16 cellular contexts compared by ENCODE assay signal in genomic region chr17:2484876-2485275, GRCh38. TPM values are rescaled to one million over a fixed set of nuclear protein-coding genes. Genes with fewer than 3 reads are reported as not detected.
A peak's percentile ranks its signal among the peaks of the same experiment; 100 is the strongest.
DNase-seq lines count a peak whose midpoint lies in the region; ATAC-seq and TF ChIP-seq lines count a peak whose summit lies in the region.
"Had no signal": no experiment of that assay in that cellular context is flagged by ENCODE, and none has a peak within 500 bp of the region (broad histone marks: within the 10 kb centered on the region; RNA-seq: fewer than 3 reads in every experiment).

No MANE protein-coding gene starts in this region.

- H3K4me3 ChIP-seq in endodermal cell (ENCODE audit: low read length): no peak overlapping the region
- H3K4me3 ChIP-seq in suprapubic skin: peak overlapping the region; percentile 15
- H3K4me3 ChIP-seq in SJCRH30: no peak overlapping the region
- H3K4me3 ChIP-seq: tibial artery had no signal

- no peak for ATAC-seq in GM18909 (IDR thresholded peaks at IDR 0.05; ENCODE audit: poor library complexity, unreplicated experiment)
- ATAC-seq in GM19351 (IDR thresholded peaks at IDR 0.05; ENCODE audit: unreplicated experiment): no peak
- ATAC-seq: natural killer cell had no signal

- TF ChIP-seq CTCF in endodermal cell (conservative IDR thresholded peaks at IDR 0.05) (no peak), suprapubic skin (IDR thresholded peaks at IDR 0.05) (no peak)

- 85 to 92% methylated on average over 6 to 8 of the region's 8 CpGs for WGBS in endodermal cell (ENCODE audit: insufficient coverage in 1 of 2, insufficient read length in 1 of 2), 2 experiments
- 39% methylated on average over 8 of the region's 8 CpGs for WGBS in suprapubic skin

- H3K27ac ChIP-seq in endodermal cell (ENCODE audit: low read depth, low read length) (no peak overlapping the region), suprapubic skin (peak overlapping the region; percentile 57), SJCRH30 (no peak overlapping the region)
- H3K27ac ChIP-seq: 22Rv1, tibial artery had no signal

- H3K9me3 Mint-ChIP-seq in endodermal cell: no peaks in the 10 kb centered on the region
- H3K9me3 Mint-ChIP-seq: natural killer cell had no signal

- no peaks in the 10 kb centered on the region for H3K9me3 ChIP-seq in endodermal cell (ENCODE audit: control insufficient read depth, low read length)
- no peaks in the 10 kb centered on the region for H3K9me3 ChIP-seq in suprapubic skin
- no peaks in the 10 kb centered on the region for H3K9me3 ChIP-seq in SJCRH30 (replicated peaks)
- H3K9me3 ChIP-seq: tibial artery had no signal

- peaks cover 38% of the 10 kb centered on the region for H3K4me1 Mint-ChIP-seq in endodermal cell

- H3K27me3 Mint-ChIP-seq in endodermal cell (ENCODE audit: insufficient read depth): no peaks in the 10 kb centered on the region

- H3K36me3 Mint-ChIP-seq in endodermal cell (ENCODE audit: low read depth): peaks cover 5% of the 10 kb centered on the region
- H3K36me3 Mint-ChIP-seq: natural killer cell had no signal

- H3K4me3 Mint-ChIP-seq in endodermal cell: no peak overlapping the region
- H3K4me3 Mint-ChIP-seq: natural killer cell had no signal

- TF ChIP-seq EP300 in suprapubic skin (IDR thresholded peaks at IDR 0.05): no peak

- H3K27ac Mint-ChIP-seq in endodermal cell: no peak overlapping the region
- H3K27ac Mint-ChIP-seq: natural killer cell had no signal

- DNase-seq in NCI-H2081 (lab: John Stamatoyannopoulos, UW) (peak; percentile 37 to 76), NCI-H2081 treated with DMSO at 0.1 percent for 48 hours (lab: John Stamatoyannopoulos, UW) (no peak), NCI-H460 (ENCODE audit: extremely low read depth, low read depth) (peak; percentile 27), endodermal cell (peak; percentile 87), suprapubic skin (ENCODE audit: low spot score in 2 of 2) (no peak), SJCRH30 (no peak)
- DNase-seq: activated CD4-positive, alpha-beta T cell treated with anti-CD3 and anti-CD28 coated beads, Interleukin-2, amount 50 U/mL, for 48 hours; activated naive CD4-positive, alpha-beta T cell treated with Interleukin-2 at 50 U/mL for 16 hours; cerebellar nuclear complex; kidney; natural killer cell; T-helper 1 cell; tibial artery had no signal

- no peak for TF ChIP-seq POLR2A in suprapubic skin (IDR thresholded peaks at IDR 0.05)

- H3K4me1 ChIP-seq in endodermal cell (ENCODE audit: control insufficient read depth, insufficient read depth, low read length): no peaks in the 10 kb centered on the region
- peaks cover 24% of the 10 kb centered on the region for H3K4me1 ChIP-seq in suprapubic skin
- no peaks in the 10 kb centered on the region for H3K4me1 ChIP-seq in SJCRH30

- no peak overlapping the region for H3K9ac ChIP-seq in endodermal cell (ENCODE audit: extremely low read depth, low read length, poor library complexity, severe bottlenecking)

- no peaks in the 10 kb centered on the region for H3K27me3 ChIP-seq in endodermal cell (ENCODE audit: control insufficient read depth, insufficient read depth, low read length, poor library complexity, severe bottlenecking)
- H3K27me3 ChIP-seq in suprapubic skin: no peaks in the 10 kb centered on the region
- no peaks in the 10 kb centered on the region for H3K27me3 ChIP-seq in SJCRH30
- H3K27me3 ChIP-seq: tibial artery had no signal

- peaks cover 9% of the 10 kb centered on the region for H3K36me3 ChIP-seq in endodermal cell (ENCODE audit: control insufficient read depth, insufficient read depth, low read length)
- no peaks in the 10 kb centered on the region for H3K36me3 ChIP-seq in suprapubic skin
- no peaks in the 10 kb centered on the region for H3K36me3 ChIP-seq in SJCRH30
- H3K36me3 ChIP-seq: tibial artery had no signal

RNA-seq across cellular contexts. Expression of gene METTL16, which starts 26.8 kb away (rescaled TPM):
- 30.3 and 33.2 TPM in 2 replicates for total RNA-seq in NCI-H460 (2014; rRNA removed; shearing (Covaris generic))
- 11.7 and 12.9 TPM in 2 replicates for polyA plus RNA-seq in NCI-H460 (2014; cell fraction: nucleus; rRNA removed)
- 10 to 100 TPM; 51.5 to 59.6 TPM for total RNA-seq in endodermal cell
- 35.2 TPM for polyA plus RNA-seq in endodermal cell (2013, experiment 1 of 2)
- 29.9 TPM for polyA plus RNA-seq in endodermal cell (2013, experiment 2 of 2)
- 10 to 100 TPM; 30.8 to 53.3 (median 35.9) TPM for total RNA-seq in suprapubic skin
- 29.9 and 33.6 TPM in 2 replicates for total RNA-seq in SJCRH30 (2014; rRNA removed; shearing (Covaris generic))

Comparison
In these comparisons a context has a peak if more than half of its experiments do, and no peak if none do; other contexts are left out.
1. DNase-seq: peak in NCI-H2081 (2 of 2), NCI-H460 (single experiment) and endodermal cell (single experiment); none in NCI-H2081 treated with DMSO at 0.1 percent for 48 hours (single experiment), suprapubic skin (0 of 2) and SJCRH30 (0 of 2).